ENCODE assay signal across 18 cellular contexts in genomic region chr7:154675560-154675959, GRCh38.
DNase-seq lines count a peak whose midpoint lies in the region; ATAC-seq and TF ChIP-seq lines count a peak whose summit lies in the region.
"Had no signal": no experiment of that assay in that cellular context is flagged by ENCODE, and none has a peak within 500 bp of the region (broad histone marks: within the 10 kb centered on the region; RNA-seq: fewer than 3 reads in every experiment).

No MANE protein-coding gene starts in this region.

- no peak overlapping the region for H3K4ac ChIP-seq in neuronal stem cell (ENCODE audit: low read length)

- no peak overlapping the region for H3K4me2 ChIP-seq in MM.1S (ENCODE audit: low read depth, low read length)
- H3K4me2 ChIP-seq in neuronal stem cell (ENCODE audit: insufficient read depth, low read length, poor library complexity, severe bottlenecking): no peak overlapping the region
- H3K4me2 ChIP-seq: BLaER1 had no signal

- no peak for TF ChIP-seq CTCF in MM.1S (IDR thresholded peaks at IDR 0.05; ENCODE audit: low read length)

- H3K79me2 ChIP-seq in MM.1S (ENCODE audit: low read length): no peaks in the 10 kb centered on the region

- no peak overlapping the region for H2BK15ac ChIP-seq in neuronal stem cell (ENCODE audit: low read length)

- no peak overlapping the region for H2BK12ac ChIP-seq in neuronal stem cell (ENCODE audit: low read length)

- H3K9me3 ChIP-seq in MM.1S (replicated peaks; ENCODE audit: insufficient read depth, low read length): no peaks in the 10 kb centered on the region
- peaks cover 0 to 2% of the 10 kb centered on the region in 2 donors for H3K9me3 ChIP-seq in neuronal stem cell (replicated peaks in 1 of 2; ENCODE audit: control insufficient read depth in 2 of 2, insufficient read depth in 1 of 2, low read depth in 1 of 2, low read length in 2 of 2)
- H3K9me3 ChIP-seq: HAP-1 had no signal

- peaks cover 2% of the 10 kb centered on the region for H3K79me1 ChIP-seq in neuronal stem cell (ENCODE audit: low read depth, low read length)

- no peak overlapping the region for H2BK5ac ChIP-seq in neuronal stem cell (ENCODE audit: low read length)

- no peak overlapping the region for H3K4me3 Mint-ChIP-seq in activated T-cell treated with anti-CD3 and anti-CD28 coated beads, Interleukin-2, amount 50 U/mL, for 4 hours
- H3K4me3 Mint-ChIP-seq: B cell; CD4-positive, CD25-positive, alpha-beta regulatory T cell; CD8-positive, alpha-beta T cell had no signal

- H3K23ac ChIP-seq in neuronal stem cell (ENCODE audit: low read depth, low read length, poor library complexity): no peak overlapping the region

- H3K9me3 Mint-ChIP-seq in activated T-cell treated with anti-CD3 and anti-CD28 coated beads, Interleukin-2, amount 50 U/mL, for 4 hours: peaks cover 8% of the 10 kb centered on the region
- H3K9me3 Mint-ChIP-seq: CD8-positive, alpha-beta T cell had no signal

- no peaks in the 10 kb centered on the region for H3K36me3 Mint-ChIP-seq in activated T-cell treated with anti-CD3 and anti-CD28 coated beads, Interleukin-2, amount 50 U/mL, for 4 hours (ENCODE audit: insufficient read depth)
- H3K36me3 Mint-ChIP-seq: CD4-positive, CD25-positive, alpha-beta regulatory T cell; CD8-positive, alpha-beta T cell had no signal

- H4K20me1 ChIP-seq in MM.1S (ENCODE audit: insufficient read depth, low read length): no peaks in the 10 kb centered on the region
- H4K20me1 ChIP-seq: BLaER1 had no signal

- peak overlapping the region; percentile 91 for H3K14ac ChIP-seq in neuronal stem cell (ENCODE audit: low read length)

- H2AFZ ChIP-seq in MM.1S (ENCODE audit: low read length): no peak overlapping the region
- no peak overlapping the region for H2AFZ ChIP-seq in neuronal stem cell (ENCODE audit: low read length)

- H3K9me2 ChIP-seq in MM.1S (replicated peaks; ENCODE audit: insufficient read depth, low read length): no peaks in the 10 kb centered on the region

- H4K91ac ChIP-seq in neuronal stem cell (ENCODE audit: low read depth, low read length, poor library complexity): no peak overlapping the region

- H3K27ac ChIP-seq in MM.1S (ENCODE audit: low read length) (no peak overlapping the region), neuronal stem cell (replicated peaks; ENCODE audit: low read length) (no peak overlapping the region)
- H3K27ac ChIP-seq: BLaER1, C4-2B had no signal

- H3K4me3 ChIP-seq in MM.1S (ENCODE audit: low read length): no peak overlapping the region
- no peak overlapping the region for H3K4me3 ChIP-seq in neuronal stem cell (ENCODE audit: low read length in 2 of 2)
- H3K4me3 ChIP-seq: BLaER1, HAP-1 had no signal

- no peaks in the 10 kb centered on the region for H3F3A ChIP-seq in MM.1S (ENCODE audit: insufficient read depth, low read length)

- H3K27me3 ChIP-seq in MM.1S (replicated peaks; ENCODE audit: insufficient read depth, low read length): no peaks in the 10 kb centered on the region
- no peaks in the 10 kb centered on the region for H3K27me3 ChIP-seq in neuronal stem cell (ENCODE audit: control insufficient read depth in 3 of 3, insufficient read depth in 3 of 3, low read depth in 1 of 3, low read length in 3 of 3)
- H3K27me3 ChIP-seq: BLaER1 had no signal

- H3K36me3 ChIP-seq in MM.1S (replicated peaks; ENCODE audit: insufficient read depth, low read length) (no peaks in the 10 kb centered on the region), neuronal stem cell (replicated peaks in 1 of 2; ENCODE audit: control insufficient read depth in 2 of 2, insufficient read depth in 2 of 2, low read length in 2 of 2) (no peaks in the 10 kb centered on the region)
- H3K36me3 ChIP-seq: BLaER1, HAP-1 had no signal

- no peak overlapping the region for H2BK120ac ChIP-seq in neuronal stem cell (ENCODE audit: low read depth, low read length)

- no peak overlapping the region for H2AK5ac ChIP-seq in neuronal stem cell (ENCODE audit: low read depth, low read length)

- H3K18ac ChIP-seq in neuronal stem cell (ENCODE audit: low read length): no peak overlapping the region

- WGBS in neuronal stem cell (ENCODE audit: extremely low coverage in 2 of 2, insufficient read length in 2 of 2, insufficient replicate concordance in 1 of 2), 2 donors: no CpG with 5 or more reads among the region's 10 CpGs

- ATAC-seq in HG03095 (IDR thresholded peaks at IDR 0.05; ENCODE audit: unreplicated experiment): no peak
- ATAC-seq in activated T-cell treated with anti-CD3 and anti-CD28 coated beads, Interleukin-2, amount 50 U/mL, for 4 hours: no peak
- ATAC-seq: CD8-positive, alpha-beta T cell had no signal

- no peak overlapping the region for H3K9ac ChIP-seq in MM.1S (ENCODE audit: low read length)
- no peak overlapping the region for H3K9ac ChIP-seq in neuronal stem cell (ENCODE audit: low read depth, low read length, poor library complexity)
- H3K9ac ChIP-seq: BLaER1 had no signal

- H4K8ac ChIP-seq in neuronal stem cell (ENCODE audit: low read depth, low read length): no peak overlapping the region

- DNase-seq in MM.1S (peak; percentile 4), cerebellum (ENCODE audit: low spot score) (peak; percentile 21), neuronal stem cell (ENCODE audit: low spot score) (no peak), NCI-H446 (lab: John Stamatoyannopoulos, UW) (no peak)
- DNase-seq in activated T-cell treated with anti-CD3 and anti-CD28 coated beads, Interleukin-2, amount 50 U/mL, for 4 hours: no peak
- DNase-seq in stimulated activated CD4-positive, alpha-beta T cell treated with anti-CD3 and anti-CD28 coated beads, Interleukin-1b, Interleukin-23, amount 100 ng/mL, for 48 hours: no peak
- DNase-seq: CD4-positive, CD25-positive, alpha-beta regulatory T cell; CD8-positive, alpha-beta T cell; DMS 273 treated with DMSO at 0.1 percent for 48 hours; DMS79; EL; GF-D8; GOT3 had no signal

- H3K4me1 Mint-ChIP-seq in activated T-cell treated with anti-CD3 and anti-CD28 coated beads, Interleukin-2, amount 50 U/mL, for 4 hours (ENCODE audit: low read depth): no peaks in the 10 kb centered on the region
- H3K4me1 Mint-ChIP-seq: B cell; CD4-positive, CD25-positive, alpha-beta regulatory T cell had no signal

- no peaks in the 10 kb centered on the region for H3K27me3 Mint-ChIP-seq in activated T-cell treated with anti-CD3 and anti-CD28 coated beads, Interleukin-2, amount 50 U/mL, for 4 hours (ENCODE audit: low read depth)
- H3K27me3 Mint-ChIP-seq: B cell; CD4-positive, CD25-positive, alpha-beta regulatory T cell had no signal

- H3K4me1 ChIP-seq in MM.1S (ENCODE audit: low read length) (no peaks in the 10 kb centered on the region), neuronal stem cell (ENCODE audit: control insufficient read depth in 2 of 2, insufficient read depth in 1 of 2, low read depth in 1 of 2, low read length in 2 of 2) (no peaks in the 10 kb centered on the region)
- H3K4me1 ChIP-seq: BLaER1, HAP-1 had no signal

Comparison
In these comparisons a context has a peak if more than half of its experiments do, and no peak if none do; other contexts are left out.
1. DNase-seq: peak in MM.1S (single experiment) and cerebellum (single experiment); none in neuronal stem cell (single experiment), activated T-cell treated with anti-CD3 and anti-CD28 coated beads, Interleukin-2, amount 50 U/mL, for 4 hours (single experiment), stimulated activated CD4-positive, alpha-beta T cell treated with anti-CD3 and anti-CD28 coated beads, Interleukin-1b, Interleukin-23, amount 100 ng/mL, for 48 hours (single experiment) and NCI-H446 (0 of 2).